ENCODE assay signal across 24 cellular contexts in genomic region chr9:125682340-125682739, GRCh38.
"Had no signal": no experiment of that assay in that cellular context is flagged by ENCODE, and none has a peak within 500 bp of the region (broad histone marks: within the 10 kb centered on the region; RNA-seq: fewer than 3 reads in every experiment).

No MANE protein-coding gene starts in this region.

- ATAC-seq: Panc1, PC-3, Right ventricle myocardium inferior had no signal

- H3K4me3 ChIP-seq: SJSA1, SK-N-MC had no signal

- H3K27me3 ChIP-seq: SJSA1 had no signal

- H3K9me3 ChIP-seq: SJSA1 had no signal

- H3K27ac ChIP-seq: RWPE1, SJSA1, SK-N-MC had no signal

- DNase-seq: IMR-90, Karpas-422, KG1, MM.1S, NCI-H1092 treated with DMSO at 0.1 percent for 48 hours, NCI-H1436, NCI-H187, NCI-H2029, NCI-H2081 treated with DMSO at 0.1 percent for 48 hours, NCI-H2171, NCI-H226, NCI-H446, NCI-H510A, NCI-H524 treated with DMSO at 0.1 percent for 48 hours, NCI-H69, NCI-H774, PC-3, SHP77 treated with DMSO at 0.1 percent for 48 hours, SW 1271 had no signal
